1 cellular context compared by ENCODE assay signal in the genomic region with DNA sequence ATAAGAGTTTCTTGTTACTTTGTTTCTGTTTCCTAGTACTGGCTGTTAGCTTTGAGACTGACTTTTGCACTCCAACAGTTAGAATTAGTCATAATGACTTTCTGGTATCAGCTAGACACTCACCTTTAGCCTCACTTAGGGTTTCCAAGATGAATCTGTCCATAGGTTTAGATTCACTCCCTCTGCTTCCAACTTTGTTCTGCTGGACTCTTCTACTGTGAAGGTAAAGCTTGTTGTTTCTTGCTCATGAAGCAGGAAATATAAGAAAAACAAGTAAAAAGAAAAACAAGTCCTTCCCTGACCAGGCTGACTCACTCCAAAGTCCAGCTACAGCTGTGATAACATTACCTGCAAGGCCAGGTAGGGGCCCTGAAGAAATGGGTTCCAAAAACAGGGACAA.
TF ChIP-seq lines count a peak whose summit lies in the region.

No MANE protein-coding gene starts in this region.

TF ChIP-seq in endothelial cell of umbilical vein, 7 proteins besides CTCF, POLR2A, EP300 and RAD21 (continued from another document):
- no peak for TF ChIP-seq JUN (IDR thresholded peaks at IDR 0.05; ENCODE audit: borderline replicate concordance, insufficient read depth, insufficient read length, low read depth)
